6 cellular contexts compared by ENCODE assay signal in the genomic region with DNA sequence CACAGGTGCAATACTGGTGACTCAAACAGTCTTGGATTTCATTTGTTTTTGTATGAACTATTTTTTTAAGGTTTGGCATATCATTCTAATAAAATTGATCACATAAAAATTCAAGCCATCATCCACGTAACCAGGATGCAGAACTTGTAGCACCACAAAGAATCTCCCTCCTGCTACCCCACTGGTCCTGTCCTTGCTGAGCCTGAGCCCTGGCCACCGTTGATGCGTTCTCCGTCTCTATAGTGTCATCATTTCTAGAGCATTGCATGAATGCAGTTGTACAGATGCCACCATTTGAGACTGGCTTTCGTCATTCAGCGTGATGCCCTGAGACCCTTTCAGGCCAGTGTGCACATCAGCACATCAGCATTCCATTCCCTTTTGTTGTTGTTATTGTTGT.
"Had no signal": no experiment of that assay in that cellular context is flagged by ENCODE, and none has a peak within 500 bp of the region (broad histone marks: within the 10 kb centered on the region; RNA-seq: fewer than 3 reads in every experiment).

No MANE protein-coding gene starts in this region.

- H3K36me3 Mint-ChIP-seq: IgD-negative memory B cell had no signal

- H3K27ac ChIP-seq: HL-60 had no signal

- H3K4me3 Mint-ChIP-seq: IgD-negative memory B cell had no signal

- H3K27ac Mint-ChIP-seq: IgD-negative memory B cell had no signal

- H3K4me1 Mint-ChIP-seq: IgD-negative memory B cell had no signal

- H3K4me3 ChIP-seq: K562 had no signal

- ATAC-seq: HepG2, K562 had no signal

- DNase-seq: IMR-90, KBM-7 had no signal
